Comparison of ENCODE assay signal across 13 cellular contexts in the genomic region with DNA sequence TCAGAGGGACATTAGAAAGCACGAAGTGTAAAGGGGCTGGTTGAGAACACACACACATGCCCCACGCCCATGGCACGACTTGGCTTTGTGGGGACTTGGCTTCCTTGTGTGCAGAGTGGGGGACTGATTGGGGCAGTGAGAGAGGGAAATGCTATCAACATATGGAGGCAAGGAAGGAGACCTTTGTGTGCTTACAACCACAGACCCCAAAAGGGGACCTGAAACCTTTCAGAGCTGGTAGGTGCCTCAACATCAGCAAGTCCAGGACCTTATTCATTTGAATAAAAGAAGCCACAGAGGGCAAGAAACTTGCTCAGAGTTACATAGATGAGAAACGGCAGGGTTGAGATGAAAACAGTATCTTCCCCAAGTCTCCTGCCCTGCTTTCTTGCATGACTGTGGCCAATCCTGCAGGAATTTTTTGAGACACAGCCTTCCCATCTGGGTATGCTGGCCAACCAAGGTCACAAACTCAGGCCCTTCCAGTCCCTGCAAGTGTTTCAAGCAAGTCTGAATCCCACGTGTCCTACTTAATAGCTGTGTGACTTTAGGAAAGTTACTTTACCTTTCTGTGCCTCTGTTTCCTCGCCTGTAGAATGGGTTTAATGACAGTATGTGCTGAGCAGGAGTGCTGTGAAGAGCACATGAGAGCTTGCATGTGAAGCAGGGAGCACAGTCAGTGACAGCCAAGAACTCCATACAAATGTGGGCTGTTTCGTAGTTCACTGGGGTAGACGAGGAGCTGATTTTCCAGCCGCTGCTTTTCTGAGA. TPM values are rescaled to one million over a fixed set of nuclear protein-coding genes. Genes with fewer than 3 reads are reported as not detected.
DNase-seq lines count a peak whose midpoint lies in the region; ATAC-seq and TF ChIP-seq lines count a peak whose summit lies in the region.
"Had no signal": no experiment of that assay in that cellular context is flagged by ENCODE, and none has a peak within 500 bp of the region (broad histone marks: within the 10 kb centered on the region; RNA-seq: fewer than 3 reads in every experiment).

No MANE protein-coding gene starts in this region.

- H3K36me3 ChIP-seq in upper lobe of left lung, result no peaks in the 10 kb centered on the region
- H3K36me3 ChIP-seq: SJSA1 had no signal

- DNase-seq in left lobe of liver (ENCODE audit: low spot score), result peak; percentile 12
- DNase-seq in NCI-H2196 treated with DMSO at 0.1 percent for 48 hours (lab: John Stamatoyannopoulos, UW; ENCODE audit: unreplicated experiment), result no peak
- DNase-seq in caudate nucleus (lab: John Stamatoyannopoulos, UW), result no peak
- DNase-seq in upper lobe of left lung, result no peak
- DNase-seq in SHP77 (lab: John Stamatoyannopoulos, UW), result no peak
- DNase-seq: HCEC 1CT; NCI-H1436 treated with DMSO at 0.1 percent for 48 hours; stimulated activated naive CD8-positive, alpha-beta T cell treated with anti-CD3 and anti-CD28 coated beads, Interleukin-15, Interleukin-2, amounts not matched to agents 100 U/mL and 50 U/mL, for 24 hours had no signal

- H3K4me3 ChIP-seq in upper lobe of left lung, result no peak overlapping the region
- H3K4me3 ChIP-seq: SJSA1 had no signal

- no peaks in the 10 kb centered on the region for H3K4me1 ChIP-seq in upper lobe of left lung
- H3K4me1 ChIP-seq: SJSA1 had no signal

- ATAC-seq in GM18870 (IDR thresholded peaks at IDR 0.05; ENCODE audit: unreplicated experiment), result peak; percentile 99
- peak; percentile 99 for ATAC-seq in GM21529 (IDR thresholded peaks at IDR 0.05; ENCODE audit: unreplicated experiment)
- peak; percentile 98 for ATAC-seq in HG03108 (IDR thresholded peaks at IDR 0.05; ENCODE audit: unreplicated experiment)
- ATAC-seq in left lobe of liver, result no peak
- no peak for ATAC-seq in upper lobe of left lung (ENCODE audit: low FRiP score in 2 of 2)
- ATAC-seq: stimulated activated naive CD8-positive, alpha-beta T cell treated with anti-CD3 and anti-CD28 coated beads, Interleukin-15, Interleukin-2, amounts not matched to agents 100 U/mL and 50 U/mL, for 24 hours had no signal

- peaks cover 0 to 6% (median 5%) of the 10 kb centered on the region in 4 donors for H3K9me3 ChIP-seq in upper lobe of left lung

- H3K27ac ChIP-seq in caudate nucleus (ENCODE audit: low read depth, low read length) (no peak overlapping the region), upper lobe of left lung (no peak overlapping the region)
- H3K27ac ChIP-seq: SJSA1 had no signal

- no peak for TF ChIP-seq POLR2A in upper lobe of left lung (IDR thresholded peaks at IDR 0.05)

- 75 to 83% methylated on average over 9 of the region's 9 CpGs for WGBS in upper lobe of left lung, 2 donors

- TF ChIP-seq EP300 in upper lobe of left lung (IDR thresholded peaks at IDR 0.05), result no peak

- H3K27me3 ChIP-seq in upper lobe of left lung, result no peaks in the 10 kb centered on the region
- H3K27me3 ChIP-seq: SJSA1 had no signal

- no peak for TF ChIP-seq CTCF in upper lobe of left lung (IDR thresholded peaks at IDR 0.05)

RNA-seq across cellular contexts. Expression of a gene that starts 26.2 kb away (rescaled TPM):
- total RNA-seq in left lobe of liver (not detected), upper lobe of left lung (not detected)
- total RNA-seq: endodermal cell, SJSA1 had no signal

Comparison
In these comparisons a context has a peak if more than half of its experiments do, and no peak if none do; other contexts are left out.
1. ATAC-seq: peak in GM18870 (single experiment), GM21529 (single experiment) and HG03108 (single experiment); none in left lobe of liver (single experiment) and upper lobe of left lung (0 of 2).